ENCODE assay signal across 3 cellular contexts in genomic region chr2:10471956-10472355, GRCh38.
TF ChIP-seq lines count a peak whose summit lies in the region.

No MANE protein-coding gene starts in this region.

TF ChIP-seq in A549, 52 proteins besides CTCF, POLR2A, EP300 and RAD21:
- TF ChIP-seq HOXB5 (CRISPR knock-in tag; IDR thresholded peaks at IDR 0.05): no peak
- no peak for TF ChIP-seq MAZ (IDR thresholded peaks at IDR 0.05; ENCODE audit: borderline replicate concordance, low read depth, low read length)
TF ChIP-seq in A549: peak in this region for 0.

TF ChIP-seq in GM23338, 12 proteins besides CTCF, POLR2A, EP300 and RAD21:
- TF ChIP-seq JUNB (IDR thresholded peaks at IDR 0.05; ENCODE audit: unreplicated experiment) (no peak), CREB1 (CRISPR knock-in tag; IDR thresholded peaks at IDR 0.05; ENCODE audit: low read depth) (no peak), EZH2 (IDR thresholded peaks at IDR 0.05; ENCODE audit: low read depth, unreplicated experiment) (no peak), REST (IDR thresholded peaks at IDR 0.05; ENCODE audit: unreplicated experiment) (no peak), STAT1 (IDR thresholded peaks at IDR 0.05; ENCODE audit: unreplicated experiment) (no peak), ZNF114 (CRISPR knock-in tag; IDR thresholded peaks at IDR 0.05) (no peak), EZH2phosphoT487 (IDR thresholded peaks at IDR 0.05; ENCODE audit: unreplicated experiment) (no peak), ZNF462 (CRISPR knock-in tag; IDR thresholded peaks at IDR 0.05) (no peak), ETS1 (IDR thresholded peaks at IDR 0.05) (no peak), ZNF331 (CRISPR knock-in tag; IDR thresholded peaks at IDR 0.05; ENCODE audit: low read depth) (no peak), NANOG (IDR thresholded peaks at IDR 0.05; ENCODE audit: borderline replicate concordance) (no peak), POLR2AphosphoS5 (IDR thresholded peaks at IDR 0.05; ENCODE audit: low read depth) (no peak)

TF ChIP-seq in SK-N-SH, 30 proteins besides CTCF, POLR2A, EP300 and RAD21:
- TF ChIP-seq RXRA (IDR thresholded peaks at IDR 0.05; ENCODE audit: borderline replicate concordance, low read depth): no peak
- TF ChIP-seq RFX5 (IDR thresholded peaks at IDR 0.05; ENCODE audit: low read length): no peak
- no peak for TF ChIP-seq ZBTB33 (IDR thresholded peaks at IDR 0.05; ENCODE audit: borderline replicate concordance, low read depth)
- TF ChIP-seq SMC3 (IDR thresholded peaks at IDR 0.05; ENCODE audit: low read depth, low read length): no peak
- TF ChIP-seq YY1 (IDR thresholded peaks at IDR 0.05; ENCODE audit: low read depth): no peak
- TF ChIP-seq TEAD4 (IDR thresholded peaks at IDR 0.05; ENCODE audit: borderline replicate concordance, insufficient read depth): no peak
- TF ChIP-seq ELF1 (IDR thresholded peaks at IDR 0.05): no peak
- TF ChIP-seq TCF12 (IDR thresholded peaks at IDR 0.05): no peak
- TF ChIP-seq FOXM1 (IDR thresholded peaks at IDR 0.05; ENCODE audit: low read depth): no peak
